8 cellular contexts compared by ENCODE assay signal in genomic region chr17:488993-489757, GRCh38.
DNase-seq lines count a peak whose midpoint lies in the region; ATAC-seq lines count a peak whose summit lies in the region.

No MANE protein-coding gene starts in this region.

- H3K27ac ChIP-seq in HUES48 (ENCODE audit: low read depth, low read length): no peak overlapping the region

- H3K9me3 ChIP-seq in HUES48 (ENCODE audit: control insufficient read depth, insufficient read depth, low read length): no peaks in the 10 kb centered on the region
- peaks cover 5% of the 10 kb centered on the region for H3K9me3 ChIP-seq in iPS-18c (ENCODE audit: control insufficient read depth, insufficient read depth, low read length)

- peak overlapping the region; percentile 87 for H3K4me3 Mint-ChIP-seq in activated naive CD8-positive, alpha-beta T cell treated with anti-CD3 and anti-CD28 coated beads, Interleukin-2, amount 50 U/mL, for 24 hours
- peak overlapping the region; percentile 82 for H3K4me3 Mint-ChIP-seq in stimulated activated memory B cell treated with anti-CD40 and anti-IgM and Interleukin-4, amounts not matched to agents 10 μg/mL and 1 μg/mL and 100 μg/mL, for 72 hours

- no peak overlapping the region for H3K9ac ChIP-seq in HUES48 (ENCODE audit: low read depth, low read length)

- H3K27me3 ChIP-seq in HUES48 (ENCODE audit: control insufficient read depth, insufficient read depth, low read length): peaks cover 21% of the 10 kb centered on the region

- DNase-seq in EH (ENCODE audit: low read depth): peak; percentile 11
- peak; percentile 12 for DNase-seq in activated naive CD8-positive, alpha-beta T cell treated with anti-CD3 and anti-CD28 coated beads, Interleukin-2, amount 50 U/mL, for 24 hours
- DNase-seq in NK-92 (lab: John Stamatoyannopoulos, UW; ENCODE audit: unreplicated experiment): no peak

- H3K27me3 Mint-ChIP-seq in activated naive CD8-positive, alpha-beta T cell treated with anti-CD3 and anti-CD28 coated beads, Interleukin-2, amount 50 U/mL, for 24 hours: peaks cover 9% of the 10 kb centered on the region
- H3K27me3 Mint-ChIP-seq in stimulated activated memory B cell treated with anti-CD40 and anti-IgM and Interleukin-4, amounts not matched to agents 10 μg/mL and 1 μg/mL and 100 μg/mL, for 72 hours: peaks cover 10% of the 10 kb centered on the region

- peak; percentile 38 for ATAC-seq in activated naive CD8-positive, alpha-beta T cell treated with anti-CD3 and anti-CD28 coated beads, Interleukin-2, amount 50 U/mL, for 24 hours
- peak; percentile 76 for ATAC-seq in stimulated activated memory B cell treated with anti-CD40 and anti-IgM and Interleukin-4, amounts not matched to agents 10 μg/mL and 1 μg/mL and 100 μg/mL, for 72 hours
- ATAC-seq in HG02973 (IDR thresholded peaks at IDR 0.05; ENCODE audit: unreplicated experiment): no peak
- no peak for ATAC-seq in GM21723 (IDR thresholded peaks at IDR 0.05; ENCODE audit: unreplicated experiment)

- peaks cover 6% of the 10 kb centered on the region for H3K4me1 Mint-ChIP-seq in activated naive CD8-positive, alpha-beta T cell treated with anti-CD3 and anti-CD28 coated beads, Interleukin-2, amount 50 U/mL, for 24 hours
- H3K4me1 Mint-ChIP-seq in stimulated activated memory B cell treated with anti-CD40 and anti-IgM and Interleukin-4, amounts not matched to agents 10 μg/mL and 1 μg/mL and 100 μg/mL, for 72 hours: peaks cover 12% of the 10 kb centered on the region

- H3K36me3 Mint-ChIP-seq in activated naive CD8-positive, alpha-beta T cell treated with anti-CD3 and anti-CD28 coated beads, Interleukin-2, amount 50 U/mL, for 24 hours (ENCODE audit: low read depth): no peaks in the 10 kb centered on the region
- no peaks in the 10 kb centered on the region for H3K36me3 Mint-ChIP-seq in stimulated activated memory B cell treated with anti-CD40 and anti-IgM and Interleukin-4, amounts not matched to agents 10 μg/mL and 1 μg/mL and 100 μg/mL, for 72 hours

- peaks cover 19% of the 10 kb centered on the region for H3K4me1 ChIP-seq in HUES48 (ENCODE audit: control insufficient read depth, insufficient read depth, low read length)

- H3K36me3 ChIP-seq in HUES48 (ENCODE audit: control insufficient read depth, insufficient read depth, low read length): no peaks in the 10 kb centered on the region

- peak overlapping the region; percentile 64 for H3K4me3 ChIP-seq in HUES48 (ENCODE audit: low read depth, low read length)
- H3K4me3 ChIP-seq in iPS-18c (ENCODE audit: insufficient read depth, low read depth, low read length): peak overlapping the region; percentile 57; the same call in 1 of the 2 replicates

- H3K9me3 Mint-ChIP-seq in activated naive CD8-positive, alpha-beta T cell treated with anti-CD3 and anti-CD28 coated beads, Interleukin-2, amount 50 U/mL, for 24 hours: no peaks in the 10 kb centered on the region
- no peaks in the 10 kb centered on the region for H3K9me3 Mint-ChIP-seq in stimulated activated memory B cell treated with anti-CD40 and anti-IgM and Interleukin-4, amounts not matched to agents 10 μg/mL and 1 μg/mL and 100 μg/mL, for 72 hours

- H3K27ac Mint-ChIP-seq in activated naive CD8-positive, alpha-beta T cell treated with anti-CD3 and anti-CD28 coated beads, Interleukin-2, amount 50 U/mL, for 24 hours: peak overlapping the region; percentile 84
- H3K27ac Mint-ChIP-seq in stimulated activated memory B cell treated with anti-CD40 and anti-IgM and Interleukin-4, amounts not matched to agents 10 μg/mL and 1 μg/mL and 100 μg/mL, for 72 hours: peak overlapping the region; percentile 57

Comparison
In these comparisons a context has a peak if more than half of its experiments do, and no peak if none do; other contexts are left out.
1. ATAC-seq: peak in activated naive CD8-positive, alpha-beta T cell treated with anti-CD3 and anti-CD28 coated beads, Interleukin-2, amount 50 U/mL, for 24 hours (single experiment) and stimulated activated memory B cell treated with anti-CD40 and anti-IgM and Interleukin-4, amounts not matched to agents 10 μg/mL and 1 μg/mL and 100 μg/mL, for 72 hours (single experiment); none in HG02973 (single experiment) and GM21723 (single experiment).